In the genomic region with DNA sequence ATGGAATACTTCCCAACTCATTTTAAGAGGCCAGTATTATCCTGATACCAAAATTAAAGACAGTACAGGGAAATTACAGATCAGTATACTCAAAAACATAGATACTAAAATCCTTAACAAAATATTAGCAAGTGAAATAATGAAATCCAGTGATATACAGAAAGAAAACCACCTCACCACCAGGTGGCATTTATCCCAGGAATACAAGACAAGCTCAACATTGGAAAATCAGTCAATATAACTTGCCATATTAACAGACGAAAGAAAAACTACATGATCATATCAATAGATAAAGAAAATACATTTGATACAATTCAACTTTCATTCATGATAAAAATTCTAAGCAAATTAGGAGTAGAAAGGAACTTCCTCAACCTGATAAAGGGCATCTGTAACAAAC, we compare ENCODE assay signal across 8 cellular contexts. TPM values are rescaled to one million over a fixed set of nuclear protein-coding genes. Genes with fewer than 3 reads are reported as not detected.
DNase-seq lines count a peak whose midpoint lies in the region; ATAC-seq, FAIRE-seq and TF ChIP-seq lines count a peak whose summit lies in the region.

No MANE protein-coding gene starts in this region.

- no peak overlapping the region for H3K27ac ChIP-seq in right atrium auricular region

- no peak overlapping the region for H3K4me3 ChIP-seq in right atrium auricular region

- TF ChIP-seq CTCF in D721Med (IDR thresholded peaks at IDR 0.05; ENCODE audit: insufficient read depth, missing control alignments) (peak; percentile 45), right atrium auricular region (IDR thresholded peaks at IDR 0.05) (peak in 1 of 2 donors; percentile 53)

- no peaks in the 10 kb centered on the region for H3K36me3 ChIP-seq in right atrium auricular region

- no peak for DNase-seq in D721Med (ENCODE audit: insufficient read length, low spot score)
- DNase-seq in HT-29 (ENCODE audit: low spot score) = peak; percentile 50
- peak; percentile 48 for DNase-seq in amniotic stem cell (lab: John Stamatoyannopoulos, UW)
- peak; percentile 58 for DNase-seq in myocyte (ENCODE audit: low read depth)
- DNase-seq in COLO829 (ENCODE audit: low spot score) = no peak
- DNase-seq in NK-92 (lab: John Stamatoyannopoulos, UW; ENCODE audit: unreplicated experiment) = no peak
- no peak for DNase-seq in right atrium auricular region (ENCODE audit: low spot score)

- H3K9me3 ChIP-seq in right atrium auricular region = no peaks in the 10 kb centered on the region

- FAIRE-seq in D721Med (lab: Jason Lieb, UNC) = no peak

- H3K27me3 ChIP-seq in right atrium auricular region = no peaks in the 10 kb centered on the region

- no peak for ATAC-seq in HG02642 (IDR thresholded peaks at IDR 0.05; ENCODE audit: poor library complexity, unreplicated experiment)

- no peaks in the 10 kb centered on the region for H3K4me1 ChIP-seq in right atrium auricular region

RNA-seq across cellular contexts. Expression of a gene that starts 6.7 kb away (rescaled TPM):
- 15.9 and 20.0 TPM in 2 replicates for total RNA-seq in HT-29 (2014; rRNA removed; shearing (Covaris generic))
- total RNA-seq in myocyte (0.05 and 0.47 TPM in 2 replicates), right atrium auricular region (1 to 10 TPM in 1 of 2 donors, under 1 TPM in 1; 0.74 to 3.0 TPM)
- not detected for polyA plus RNA-seq in myocyte (2012)

RNA-seq across cellular contexts. Expression of a gene that starts 35.0 kb away (rescaled TPM):
- 54.1 and 68.2 TPM in 2 replicates for total RNA-seq in HT-29 (2014; rRNA removed; shearing (Covaris generic))
- total RNA-seq in myocyte (52.1 and 54.6 TPM in 2 replicates), right atrium auricular region (10 to 100 TPM; 58.4 to 77.9 TPM)
- polyA plus RNA-seq in myocyte (2012) = 68.1 TPM

RNA-seq across cellular contexts. Expression of a gene that starts 49.5 kb away (rescaled TPM):
- not detected in 2 replicates for total RNA-seq in HT-29 (2014; rRNA removed; shearing (Covaris generic))
- total RNA-seq in myocyte (0.29 TPM in 1 of 2 replicates, not detected in the other), right atrium auricular region (under 1 TPM; 0.48 to 0.94 TPM)
- 0.06 TPM for polyA plus RNA-seq in myocyte (2012)

RNA-seq across cellular contexts. Expression of a gene that starts 56.6 kb away (rescaled TPM):
- total RNA-seq in HT-29 (2014; rRNA removed; shearing (Covaris generic)) = 95.3 and 104 TPM in 2 replicates
- total RNA-seq in myocyte (58.1 and 61.5 TPM in 2 replicates), right atrium auricular region (10 to 100 TPM; 23.3 to 24.9 TPM)
- 68.8 TPM for polyA plus RNA-seq in myocyte (2012)

Comparison
In these comparisons a context has a peak if more than half of its experiments do, and no peak if none do; other contexts are left out.
1. DNase-seq: peak in HT-29 (single experiment), amniotic stem cell (single experiment) and myocyte (single experiment); none in D721Med (single experiment), COLO829 (single experiment), NK-92 (single experiment) and right atrium auricular region (single experiment).